Comparison of ENCODE assay signal across 12 cellular contexts in the genomic region with DNA sequence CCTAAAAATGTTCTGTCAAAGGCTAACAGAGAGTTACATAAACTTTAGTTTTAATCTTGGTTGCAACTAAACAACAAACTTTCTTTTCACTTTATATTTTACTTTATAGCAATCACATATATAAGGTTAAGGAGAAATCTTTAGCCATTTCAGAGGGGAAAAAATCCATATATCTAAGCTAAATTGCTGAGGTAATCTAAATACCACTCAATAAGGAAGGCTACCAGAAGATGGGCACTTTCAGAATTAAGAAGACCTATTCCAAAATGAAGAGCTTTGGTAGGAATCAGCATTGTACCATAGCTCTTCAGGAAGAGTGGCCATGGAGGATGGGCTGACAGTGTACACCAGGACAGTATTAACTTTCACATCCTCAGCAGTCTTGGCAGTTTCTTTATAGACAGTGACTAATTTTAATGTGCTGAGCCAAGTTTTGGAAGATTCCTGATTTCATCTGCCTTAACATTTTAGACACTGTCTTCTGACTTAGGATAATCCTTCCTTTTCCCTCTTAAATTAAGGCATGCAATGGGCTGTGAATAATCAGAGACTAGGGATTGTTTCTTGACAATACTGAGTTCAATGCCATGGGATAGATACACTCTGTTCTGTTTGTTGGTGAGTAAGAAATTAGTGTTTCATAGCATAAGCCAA. TPM values are rescaled to one million over a fixed set of nuclear protein-coding genes. Genes with fewer than 3 reads are reported as not detected.
DNase-seq lines count a peak whose midpoint lies in the region; TF ChIP-seq lines count a peak whose summit lies in the region.
"Had no signal": no experiment of that assay in that cellular context is flagged by ENCODE, and none has a peak within 500 bp of the region (broad histone marks: within the 10 kb centered on the region; RNA-seq: fewer than 3 reads in every experiment).

No MANE protein-coding gene starts in this region.

- no peak overlapping the region for H3K27ac Mint-ChIP-seq in activated CD4-positive, alpha-beta T cell treated with anti-CD3 and anti-CD28 coated beads, Interleukin-2, amount 10 ng/mL, durations not matched to agents 24 days and 14 days
- H3K27ac Mint-ChIP-seq: activated B cell treated with CpG ODN at 0.5 μM for 24 hours had no signal

- no peaks in the 10 kb centered on the region for H3K9me2 ChIP-seq in neural cell (ENCODE audit: insufficient read depth, low read length)

- TF ChIP-seq CTCF in AG04449 (IDR thresholded peaks at IDR 0.05; ENCODE audit: insufficient read depth, low read length, missing control alignments) (no peak), fibroblast of mammary gland (conservative IDR thresholded peaks at IDR 0.05; ENCODE audit: control insufficient read depth, insufficient read depth, low read depth, low read length) (no peak), neural cell (IDR thresholded peaks at IDR 0.05; ENCODE audit: poor library complexity, severe bottlenecking) (no peak), tibial nerve (IDR thresholded peaks at IDR 0.05) (no peak)

- H3K36me3 ChIP-seq in SJCRH30 (no peaks in the 10 kb centered on the region), neural cell (ENCODE audit: insufficient read depth, low read length) (no peaks in the 10 kb centered on the region), tibial nerve (no peaks in the 10 kb centered on the region)
- H3K36me3 ChIP-seq: BLaER1 treated with 17β-estradiol and CSF1 and Interleukin-3, amounts not matched to agents 10 nM and 100 nM had no signal

- no peak for TF ChIP-seq POLR2A in tibial nerve (IDR thresholded peaks at IDR 0.05)

- H3K27ac ChIP-seq in SJCRH30 (peak overlapping the region; percentile 16; the same call in 1 of the 2 replicates), neural cell (ENCODE audit: low read length) (no peak overlapping the region), tibial nerve (peak overlapping the region in 2 of 4 donors; percentile 44 to 53)
- H3K27ac ChIP-seq: BLaER1 treated with 17β-estradiol and CSF1 and Interleukin-3, amounts not matched to agents 10 nM and 100 nM had no signal

- H3F3A ChIP-seq in neural cell (ENCODE audit: insufficient read depth, low read length, poor library complexity, severe bottlenecking): no peaks in the 10 kb centered on the region

- TF ChIP-seq EP300 in neural cell (conservative IDR thresholded peaks at IDR 0.05; ENCODE audit: poor library complexity, severe bottlenecking) (no peak), tibial nerve (IDR thresholded peaks at IDR 0.05) (peak in 1 of 2 donors; percentile 45)

- no peaks in the 10 kb centered on the region for H4K20me1 ChIP-seq in neural cell (ENCODE audit: insufficient read depth)
- H4K20me1 ChIP-seq: BLaER1 treated with 17β-estradiol and CSF1 and Interleukin-3, amounts not matched to agents 10 nM and 100 nM had no signal

- no peaks in the 10 kb centered on the region for H3K36me3 Mint-ChIP-seq in activated CD4-positive, alpha-beta T cell treated with anti-CD3 and anti-CD28 coated beads, Interleukin-2, amount 10 ng/mL, durations not matched to agents 24 days and 14 days (ENCODE audit: low read depth)

- no peaks in the 10 kb centered on the region for H3K4me1 Mint-ChIP-seq in activated CD4-positive, alpha-beta T cell treated with anti-CD3 and anti-CD28 coated beads, Interleukin-2, amount 10 ng/mL, durations not matched to agents 24 days and 14 days

- H3K27me3 ChIP-seq in SJCRH30: no peaks in the 10 kb centered on the region
- H3K27me3 ChIP-seq in neural cell (ENCODE audit: insufficient read depth, low read depth, low read length): no peaks in the 10 kb centered on the region
- no peaks in the 10 kb centered on the region for H3K27me3 ChIP-seq in tibial nerve

- no peak overlapping the region for H3K4me3 Mint-ChIP-seq in activated CD4-positive, alpha-beta T cell treated with anti-CD3 and anti-CD28 coated beads, Interleukin-2, amount 10 ng/mL, durations not matched to agents 24 days and 14 days
- H3K4me3 Mint-ChIP-seq: activated B cell treated with CpG ODN at 0.5 μM for 24 hours had no signal

- peaks cover 21% of the 10 kb centered on the region; the same call in 1 of the 2 replicates for H3K4me1 ChIP-seq in SJCRH30
- peaks cover 0 to 49% (median 8%) of the 10 kb centered on the region in 4 donors for H3K4me1 ChIP-seq in tibial nerve

- intact Hi-C loops in activated CD4-positive, alpha-beta T cell treated with anti-CD3 and anti-CD28 coated beads, Interleukin-2, amount 10 ng/mL, durations not matched to agents 24 days and 14 days (cut with micrococcal nuclease): no loop called here

- CTCF ChIA-PET in AG04449 (lab: Yijun Ruan, JAX): interaction anchor here (1.2 to 2.3 kb wide), 3 partner anchors 8 to 433 kb away, joined by 3 to 9 read pairs (median 7); no protein-coding TSS in a partner anchor

- DNase-seq in AG04449 (ENCODE audit: low read depth, low spot score): no peak
- DNase-seq in SJCRH30: peak in 1 of 2 experiments; percentile 24
- peak; percentile 92 for DNase-seq in fibroblast of mammary gland (ENCODE audit: low read depth)
- DNase-seq in tibial nerve (ENCODE audit: low spot score in 2 of 2): no peak
- DNase-seq in HPDE6-E6E7 (ENCODE audit: extremely low spot score): no peak
- no peak for DNase-seq in activated naive CD4-positive, alpha-beta T cell treated with anti-CD3 and anti-CD28 coated beads, Interleukin-2, amount 50 U/mL, for 16 hours
- DNase-seq in activated CD4-positive, alpha-beta T cell treated with anti-CD3 and anti-CD28 coated beads, Interleukin-2, amount 10 ng/mL, durations not matched to agents 24 days and 14 days: no peak
- DNase-seq: activated B cell treated with CpG ODN at 0.5 μM for 24 hours; NK-92 treated with Interleukin-12 subunit alpha and Interleukin-12 subunit beta, amount 100 ng/mL, for 24 hours; trophoblast cell had no signal

- H3K27me3 Mint-ChIP-seq in activated CD4-positive, alpha-beta T cell treated with anti-CD3 and anti-CD28 coated beads, Interleukin-2, amount 10 ng/mL, durations not matched to agents 24 days and 14 days: peaks cover 21% of the 10 kb centered on the region

- TF ChIP-seq RAD21 in neural cell (conservative IDR thresholded peaks at IDR 0.05): no peak

- no peak overlapping the region for H2AFZ ChIP-seq in neural cell (ENCODE audit: low read depth, low read length)

- peaks cover 97% of the 10 kb centered on the region for H3K79me2 ChIP-seq in neural cell (replicated peaks; ENCODE audit: insufficient read depth, low read length)

- no peaks in the 10 kb centered on the region for H3K9me3 Mint-ChIP-seq in activated CD4-positive, alpha-beta T cell treated with anti-CD3 and anti-CD28 coated beads, Interleukin-2, amount 10 ng/mL, durations not matched to agents 24 days and 14 days
- H3K9me3 Mint-ChIP-seq: activated B cell treated with CpG ODN at 0.5 μM for 24 hours had no signal

- H3K9me3 ChIP-seq in SJCRH30 (replicated peaks): no peaks in the 10 kb centered on the region
- no peaks in the 10 kb centered on the region for H3K9me3 ChIP-seq in neural cell (ENCODE audit: low read length)
- no peaks in the 10 kb centered on the region for H3K9me3 ChIP-seq in tibial nerve

- H3K4me2 ChIP-seq in neural cell (ENCODE audit: low read length): peak overlapping the region; percentile 85

- peak overlapping the region; percentile 40 for H3K4me3 ChIP-seq in AG04449 (ENCODE audit: low read depth, low read length)
- H3K4me3 ChIP-seq in SJCRH30: no peak overlapping the region
- H3K4me3 ChIP-seq in fibroblast of mammary gland (ENCODE audit: control insufficient read depth, low read depth, low read length): peak overlapping the region; percentile 31
- H3K4me3 ChIP-seq in neural cell (ENCODE audit: low read length): peak overlapping the region; percentile 82
- H3K4me3 ChIP-seq in tibial nerve: peak overlapping the region in 1 of 4 donors; percentile 11
- H3K4me3 ChIP-seq: BLaER1 treated with 17β-estradiol and CSF1 and Interleukin-3, amounts not matched to agents 10 nM and 100 nM had no signal

- POLR2A ChIA-PET in AG04449 (lab: Yijun Ruan, JAX): no interaction called here

- no peak overlapping the region for H3K9ac ChIP-seq in neural cell (ENCODE audit: low read length)
- H3K9ac ChIP-seq: BLaER1 treated with 17β-estradiol and CSF1 and Interleukin-3, amounts not matched to agents 10 nM and 100 nM had no signal

TF ChIP-seq in neural cell, 6 proteins besides CTCF, POLR2A, EP300 and RAD21:
- TF ChIP-seq MXI1 (conservative IDR thresholded peaks at IDR 0.05; ENCODE audit: poor library complexity, severe bottlenecking) (no peak), POLR2AphosphoS5 (IDR thresholded peaks at IDR 0.05) (no peak), EZH2 (IDR thresholded peaks at IDR 0.05; ENCODE audit: borderline replicate concordance, insufficient read depth, low read length, poor library complexity, severe bottlenecking) (no peak), TAF1 (IDR thresholded peaks at IDR 0.05; ENCODE audit: low read depth) (no peak), SMC3 (conservative IDR thresholded peaks at IDR 0.05; ENCODE audit: poor library complexity) (no peak)
- TF ChIP-seq, protein P1, sequence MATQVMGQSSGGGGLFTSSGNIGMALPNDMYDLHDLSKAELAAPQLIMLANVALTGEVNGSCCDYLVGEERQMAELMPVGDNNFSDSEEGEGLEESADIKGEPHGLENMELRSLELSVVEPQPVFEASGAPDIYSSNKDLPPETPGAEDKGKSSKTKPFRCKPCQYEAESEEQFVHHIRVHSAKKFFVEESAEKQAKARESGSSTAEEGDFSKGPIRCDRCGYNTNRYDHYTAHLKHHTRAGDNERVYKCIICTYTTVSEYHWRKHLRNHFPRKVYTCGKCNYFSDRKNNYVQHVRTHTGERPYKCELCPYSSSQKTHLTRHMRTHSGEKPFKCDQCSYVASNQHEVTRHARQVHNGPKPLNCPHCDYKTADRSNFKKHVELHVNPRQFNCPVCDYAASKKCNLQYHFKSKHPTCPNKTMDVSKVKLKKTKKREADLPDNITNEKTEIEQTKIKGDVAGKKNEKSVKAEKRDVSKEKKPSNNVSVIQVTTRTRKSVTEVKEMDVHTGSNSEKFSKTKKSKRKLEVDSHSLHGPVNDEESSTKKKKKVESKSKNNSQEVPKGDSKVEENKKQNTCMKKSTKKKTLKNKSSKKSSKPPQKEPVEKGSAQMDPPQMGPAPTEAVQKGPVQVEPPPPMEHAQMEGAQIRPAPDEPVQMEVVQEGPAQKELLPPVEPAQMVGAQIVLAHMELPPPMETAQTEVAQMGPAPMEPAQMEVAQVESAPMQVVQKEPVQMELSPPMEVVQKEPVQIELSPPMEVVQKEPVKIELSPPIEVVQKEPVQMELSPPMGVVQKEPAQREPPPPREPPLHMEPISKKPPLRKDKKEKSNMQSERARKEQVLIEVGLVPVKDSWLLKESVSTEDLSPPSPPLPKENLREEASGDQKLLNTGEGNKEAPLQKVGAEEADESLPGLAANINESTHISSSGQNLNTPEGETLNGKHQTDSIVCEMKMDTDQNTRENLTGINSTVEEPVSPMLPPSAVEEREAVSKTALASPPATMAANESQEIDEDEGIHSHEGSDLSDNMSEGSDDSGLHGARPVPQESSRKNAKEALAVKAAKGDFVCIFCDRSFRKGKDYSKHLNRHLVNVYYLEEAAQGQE (IDR thresholded peaks at IDR 0.05; ENCODE audit: borderline replicate concordance): no peak
TF ChIP-seq in neural cell: peak in this region for 0.

RNA-seq across cellular contexts. Expression of a gene that starts 7.1 kb away (rescaled TPM):
- 1.2 and 1.3 TPM in 2 replicates for total RNA-seq in SJCRH30 (2014; rRNA removed; shearing (Covaris generic))
- 5.6 and 8.7 TPM in 2 replicates for polyA plus RNA-seq in neural cell
- 57.2 and 69.1 TPM in 2 replicates for polyA minus RNA-seq in neural cell
- 10 to 100 TPM; 12.3 to 22.7 (median 18.4) TPM for total RNA-seq in tibial nerve
- not detected in 2 replicates for total RNA-seq in activated CD4-positive, alpha-beta T cell treated with anti-CD3 and anti-CD28 coated beads, Interleukin-2, amount 10 ng/mL, durations not matched to agents 24 days and 14 days
- total RNA-seq: activated B cell treated with CpG ODN at 0.5 μM for 24 hours had no signal
